ENCODE assay signal across 10 cellular contexts in the genomic region with DNA sequence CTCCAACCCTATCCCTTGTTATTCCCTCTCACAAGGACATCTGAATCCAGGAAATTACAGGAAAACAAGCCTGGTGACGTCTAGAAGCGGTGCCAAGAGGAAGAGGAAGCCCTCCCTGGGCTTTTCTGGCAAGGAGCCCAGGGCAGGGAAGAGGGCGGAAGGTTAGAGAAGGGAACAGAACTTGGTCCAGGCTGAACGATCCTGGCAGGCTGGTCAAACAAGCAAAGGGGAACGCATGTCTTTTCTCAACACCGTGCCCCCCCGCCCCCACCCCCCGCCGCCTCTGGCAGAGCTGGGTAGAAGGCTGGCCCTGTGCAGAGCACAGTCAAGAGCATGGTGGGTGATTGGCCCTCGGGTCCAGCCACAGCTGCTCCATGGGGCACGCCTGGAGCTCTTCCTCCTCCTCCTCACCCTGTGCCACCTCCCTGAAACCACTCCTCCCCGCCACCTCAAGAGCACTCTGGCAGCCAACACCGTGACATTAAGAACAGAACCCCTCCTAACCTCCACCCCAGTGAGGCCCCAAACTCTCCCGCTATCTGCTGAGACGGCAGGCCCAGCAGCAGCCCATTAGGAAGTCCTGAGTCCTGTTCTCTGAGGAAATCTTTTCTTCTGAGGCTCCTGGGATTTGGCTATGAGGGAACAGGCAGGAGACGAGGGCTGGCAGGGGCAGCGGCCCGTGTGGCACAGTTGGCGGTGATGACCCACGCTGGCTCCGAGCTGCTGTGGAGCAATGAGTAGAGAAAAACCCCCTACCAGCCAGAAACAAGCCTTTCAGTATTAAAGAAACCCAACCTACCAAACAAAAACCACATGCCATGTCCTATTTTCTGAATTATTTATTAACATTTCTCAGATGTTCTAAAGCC. TPM values are rescaled to one million over a fixed set of nuclear protein-coding genes. Genes with fewer than 3 reads are reported as not detected.
DNase-seq lines count a peak whose midpoint lies in the region; ATAC-seq and TF ChIP-seq lines count a peak whose summit lies in the region.
"Had no signal": no experiment of that assay in that cellular context is flagged by ENCODE, and none has a peak within 500 bp of the region (broad histone marks: within the 10 kb centered on the region; RNA-seq: fewer than 3 reads in every experiment).

No MANE protein-coding gene starts in this region.

- H3K9me3 ChIP-seq in AG04450 (ENCODE audit: control insufficient read depth, insufficient read depth, low read length) (no peaks in the 10 kb centered on the region), Karpas-422 (ENCODE audit: low read length) (no peaks in the 10 kb centered on the region)

- H3K4me3 ChIP-seq in AG04450 (ENCODE audit: low read depth, low read length), result no peak overlapping the region
- no peak overlapping the region for H3K4me3 ChIP-seq in Karpas-422 (ENCODE audit: low read length)

- peaks cover 47% of the 10 kb centered on the region for H3K4me1 ChIP-seq in Karpas-422 (ENCODE audit: low read length)

- no peaks in the 10 kb centered on the region for H3K9me2 ChIP-seq in Karpas-422 (replicated peaks; ENCODE audit: insufficient read depth, low read length)

- H3K36me3 ChIP-seq in Karpas-422 (ENCODE audit: insufficient read depth, low read length), result no peaks in the 10 kb centered on the region

- CTCF ChIA-PET in AG04450 (lab: Charles Lee), result interaction anchor here (0.5 to 11.4 kb wide), 9 partner anchors 9 to 359 kb away, joined by 3 to 181 read pairs (median 7); a partner anchor contains a TSS

- POLR2A ChIA-PET in AG04450 (lab: Yijun Ruan, JAX), result interaction anchor here (0.5 to 0.6 kb wide), 2 partner anchors 59 to 168 kb away, joined by 3 to 8 read pairs; no protein-coding TSS in a partner anchor

- TF ChIP-seq CTCF in AG04450 (IDR thresholded peaks at IDR 0.05; ENCODE audit: low read depth, low read length) (no peak), mesothelial cell of epicardium (IDR thresholded peaks at IDR 0.05; ENCODE audit: unreplicated experiment) (no peak)

- H3K36me3 Mint-ChIP-seq in mesothelial cell of epicardium, result peaks cover 8% of the 10 kb centered on the region

- no peak overlapping the region for H3K4me2 ChIP-seq in Karpas-422 (ENCODE audit: low read depth, low read length, poor library complexity, severe bottlenecking)
- H3K4me2 ChIP-seq: KMS-11 had no signal

- H3K27ac Mint-ChIP-seq in mesothelial cell of epicardium, result peak overlapping the region; percentile 79

- H3K27me3 Mint-ChIP-seq in mesothelial cell of epicardium (ENCODE audit: low read depth), result no peaks in the 10 kb centered on the region

- peak overlapping the region; percentile 13; the same call in 1 of the 2 replicates for H3K9ac ChIP-seq in Karpas-422 (ENCODE audit: low read length)
- H3K9ac ChIP-seq: KMS-11 had no signal

- H3K9me3 Mint-ChIP-seq in mesothelial cell of epicardium, result no peaks in the 10 kb centered on the region

- 0 out of 2 replicates have a peak, but pooled peaks cover 10% of the 10 kb centered on the region for H3K79me2 ChIP-seq in Karpas-422 (ENCODE audit: low read length)

- DNase-seq in AG04450 (ENCODE audit: low read depth, low spot score), result no peak
- DNase-seq in Karpas-422, result no peak
- peak; percentile 73 for DNase-seq in cerebellar cortex (ENCODE audit: low spot score)
- no peak for DNase-seq in mesothelial cell of epicardium (ENCODE audit: low spot score in 2 of 2, unreplicated experiment in 2 of 2)
- DNase-seq in activated effector memory CD4-positive, alpha-beta T cell treated with Interleukin-2 at 50 U/mL for 16 hours, result no peak
- DNase-seq in stimulated activated naive CD8-positive, alpha-beta T cell treated with anti-CD3 and anti-CD28 coated beads, Interleukin-15, Interleukin-2, amounts not matched to agents 100 U/mL and 50 U/mL, for 24 hours, result no peak
- DNase-seq: central memory CD4-positive, alpha-beta T cell had no signal

- H3K27me3 ChIP-seq in AG04450 (ENCODE audit: control insufficient read depth, insufficient read depth, low read length), result no peaks in the 10 kb centered on the region
- no peaks in the 10 kb centered on the region for H3K27me3 ChIP-seq in Karpas-422 (ENCODE audit: low read length)

- ATAC-seq in GM18858 (IDR thresholded peaks at IDR 0.05; ENCODE audit: unreplicated experiment), result no peak
- ATAC-seq in stimulated activated naive CD8-positive, alpha-beta T cell treated with anti-CD3 and anti-CD28 coated beads, Interleukin-15, Interleukin-2, amounts not matched to agents 100 U/mL and 50 U/mL, for 24 hours, result no peak
- ATAC-seq in GM19324 (IDR thresholded peaks at IDR 0.05; ENCODE audit: low FRiP score, unreplicated experiment), result no peak

- H3K4me3 Mint-ChIP-seq in mesothelial cell of epicardium, result no peak overlapping the region

- no peak overlapping the region for H2AFZ ChIP-seq in Karpas-422 (ENCODE audit: low read length)

- no peaks in the 10 kb centered on the region for H4K20me1 ChIP-seq in Karpas-422 (ENCODE audit: insufficient read depth, low read depth, low read length)

- H3K4me1 Mint-ChIP-seq in mesothelial cell of epicardium, result peaks cover 6% of the 10 kb centered on the region

- H3K27ac ChIP-seq in AG04450 (ENCODE audit: low read depth, low read length) (peak overlapping the region; percentile 11), Karpas-422 (ENCODE audit: low read length) (peak overlapping the region; percentile 43)
- H3K27ac ChIP-seq: KMS-11 had no signal

RNA-seq across cellular contexts. Expression of a gene that starts 7.3 kb away (rescaled TPM):
- 0.55 and 0.56 TPM in 2 replicates for polyA plus RNA-seq in AG04450 (2011; rRNA removed)
- polyA minus RNA-seq in AG04450 (2011; rRNA and poly(A)+ RNA removed), result 0.41 TPM in 1 of 2 replicates, not detected in the other
- total RNA-seq in Karpas-422 (2014; rRNA removed; shearing (Covaris generic); ENCODE audit: low replicate concordance), result 13.8 and 18.4 TPM in 2 replicates
- 1.2 to 2.0 TPM (median 1.8 TPM) in 3 replicates for total RNA-seq in mesothelial cell of epicardium

RNA-seq across cellular contexts. Expression of a gene that starts 7.4 kb away (rescaled TPM):
- 3.6 and 4.2 TPM in 2 replicates for polyA plus RNA-seq in AG04450 (2011; rRNA removed)
- 1.5 and 2.6 TPM in 2 replicates for polyA minus RNA-seq in AG04450 (2011; rRNA and poly(A)+ RNA removed)
- total RNA-seq in Karpas-422 (2014; rRNA removed; shearing (Covaris generic); ENCODE audit: low replicate concordance), result 8.4 and 26.8 TPM in 2 replicates
- 11.7 to 13.0 TPM (median 12.8 TPM) in 3 replicates for total RNA-seq in mesothelial cell of epicardium

RNA-seq across cellular contexts. Expression of a gene that starts 13.2 kb away (rescaled TPM):
- 0.42 and 0.53 TPM in 2 replicates for polyA plus RNA-seq in AG04450 (2011; rRNA removed)
- polyA minus RNA-seq in AG04450 (2011; rRNA and poly(A)+ RNA removed), result 0.97 TPM in 1 of 2 replicates, not detected in the other
- total RNA-seq in Karpas-422 (2014; rRNA removed; shearing (Covaris generic); ENCODE audit: low replicate concordance), result 13.6 and 16.3 TPM in 2 replicates
- total RNA-seq in mesothelial cell of epicardium, result 1.9 to 2.2 TPM (median 1.9 TPM) in 3 replicates

RNA-seq across cellular contexts. Expression of a gene that starts 13.9 kb away (rescaled TPM):
- polyA plus RNA-seq in AG04450 (2011; rRNA removed), result 11.4 and 16.5 TPM in 2 replicates
- 9.6 and 16.0 TPM in 2 replicates for polyA minus RNA-seq in AG04450 (2011; rRNA and poly(A)+ RNA removed)
- 19.1 and 50.4 TPM in 2 replicates for total RNA-seq in Karpas-422 (2014; rRNA removed; shearing (Covaris generic); ENCODE audit: low replicate concordance)
- total RNA-seq in mesothelial cell of epicardium, result 24.5 to 27.9 TPM (median 25.8 TPM) in 3 replicates

RNA-seq across cellular contexts. Expression of a gene that starts 29.0 kb away (rescaled TPM):
- 0.09 and 0.11 TPM in 2 replicates for polyA plus RNA-seq in AG04450 (2011; rRNA removed)
- 0.09 TPM in 1 of 2 replicates, not detected in the other for polyA minus RNA-seq in AG04450 (2011; rRNA and poly(A)+ RNA removed)
- total RNA-seq in Karpas-422 (2014; rRNA removed; shearing (Covaris generic); ENCODE audit: low replicate concordance), result 18.6 and 60.6 TPM in 2 replicates
- total RNA-seq in mesothelial cell of epicardium, result 6.7 to 10.2 TPM (median 8.0 TPM) in 3 replicates
